Comparison of ENCODE assay signal across 31 cellular contexts in the genomic region with DNA sequence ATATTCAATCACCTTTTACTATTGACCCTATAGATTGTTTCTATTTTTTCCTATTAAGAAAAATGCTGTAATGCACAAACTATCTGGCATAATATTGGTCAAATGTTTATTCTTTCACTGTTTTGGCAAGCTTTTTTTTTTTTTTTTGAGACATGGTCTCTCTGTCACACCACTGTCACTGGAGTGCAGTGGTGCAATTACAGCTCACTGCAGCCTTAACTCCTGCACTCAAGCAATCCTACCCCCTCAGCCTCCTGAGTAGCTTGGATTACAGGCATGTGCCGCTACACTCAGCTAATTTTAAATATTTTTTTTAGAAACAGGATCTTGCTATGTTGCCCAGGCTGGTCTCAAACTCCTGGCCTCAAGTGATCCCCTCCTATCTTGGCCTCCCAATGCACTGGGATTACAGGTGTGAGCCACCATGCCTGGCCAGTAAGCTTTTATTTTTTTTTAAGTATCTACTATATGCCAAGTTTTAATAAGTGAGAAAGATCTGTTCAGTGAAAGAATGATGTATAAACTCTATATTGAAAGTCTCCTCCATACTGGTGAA.
"Had no signal": no experiment of that assay in that cellular context is flagged by ENCODE, and none has a peak within 500 bp of the region (broad histone marks: within the 10 kb centered on the region; RNA-seq: fewer than 3 reads in every experiment).

No MANE protein-coding gene starts in this region.

- H3K9me3 Mint-ChIP-seq: activated CD4-positive, alpha-beta memory T cell treated with anti-CD3 and anti-CD28 coated beads, Interleukin-2, amount 10 ng/mL, durations not matched to agents 7 days and 5 days; activated CD4-positive, alpha-beta T cell treated with anti-CD3 and anti-CD28 coated beads, Interleukin-2, amount 10 ng/mL, durations not matched to agents 24 days and 14 days; activated T-cell treated with anti-CD3 and anti-CD28 coated beads, Interleukin-2, amount 50 U/mL, for 4 hours; activated T-helper 17 cell treated with anti-CD3 and anti-CD28 coated beads, Interleukin-2, amount 50 U/mL, for 72 hours; effector memory CD8-positive, alpha-beta T cell; mesothelial cell of epicardium; naive B cell; stimulated activated naive B cell treated with anti-CD40 and anti-IgM and Interleukin-4, amounts not matched to agents 10 μg/mL and 1 μg/mL and 100 μg/mL, for 72 hours had no signal

- H3K9me3 ChIP-seq: psoas muscle, stomach, thyroid gland, upper lobe of right lung had no signal

- H3K36me3 ChIP-seq: brain microvascular endothelial cell, stomach, thyroid gland, upper lobe of right lung had no signal

- H3K4me1 ChIP-seq: parathyroid adenoma had no signal

- H3K27me3 ChIP-seq: brain microvascular endothelial cell, dorsolateral prefrontal cortex, stomach, thyroid gland, upper lobe of right lung had no signal

- H3K4me3 Mint-ChIP-seq: activated CD4-positive, alpha-beta memory T cell treated with anti-CD3 and anti-CD28 coated beads, Interleukin-2, amount 10 ng/mL, durations not matched to agents 7 days and 5 days; activated CD4-positive, alpha-beta T cell treated with anti-CD3 and anti-CD28 coated beads, Interleukin-2, amount 10 ng/mL, durations not matched to agents 24 days and 14 days; activated T-cell treated with anti-CD3 and anti-CD28 coated beads, Interleukin-2, amount 50 U/mL, for 4 hours; activated T-helper 17 cell treated with anti-CD3 and anti-CD28 coated beads, Interleukin-2, amount 50 U/mL, for 72 hours; effector memory CD8-positive, alpha-beta T cell; mesothelial cell of epicardium; naive B cell; stimulated activated naive B cell treated with anti-CD40 and anti-IgM and Interleukin-4, amounts not matched to agents 10 μg/mL and 1 μg/mL and 100 μg/mL, for 72 hours had no signal

- H3K9ac ChIP-seq: parathyroid adenoma had no signal

- DNase-seq: activated CD4-positive, alpha-beta memory T cell treated with anti-CD3 and anti-CD28 coated beads, Interleukin-2, amount 10 ng/mL, durations not matched to agents 7 days and 5 days; activated CD4-positive, alpha-beta T cell treated with anti-CD3 and anti-CD28 coated beads, Interleukin-2, amount 10 ng/mL, durations not matched to agents 24 days and 14 days; activated CD4-positive, CD25-positive, alpha-beta regulatory T cell treated with anti-CD3 and anti-CD28 coated beads, Interleukin-2, amount 50 U/mL, for 72 hours; activated gamma-delta T cell treated with Interleukin-2 at 50 U/mL for 16 hours; activated naive CD4-positive, alpha-beta T cell treated with anti-CD3 and anti-CD28 coated beads, Interleukin-2, amount 50 U/mL, for 16 hours; activated T-cell treated with anti-CD3 and anti-CD28 coated beads, Interleukin-2, amount 50 U/mL, for 4 hours; amniotic stem cell; brain microvascular endothelial cell; dorsolateral prefrontal cortex; effector memory CD8-positive, alpha-beta T cell; head of caudate nucleus; hippocampal formation; kidney; left colon; mammary epithelial cell; naive B cell; occipital lobe; psoas muscle; stimulated activated CD4-positive, alpha-beta T cell treated with anti-CD3 and anti-CD28 coated beads, Interleukin-1b, Interleukin-23, amount 100 ng/mL, for 48 hours; stimulated activated naive B cell treated with anti-CD40 and anti-IgM and Interleukin-4, amounts not matched to agents 10 μg/mL and 1 μg/mL and 100 μg/mL, for 72 hours; stomach; T-helper 9 cell; thyroid gland; upper lobe of right lung; WERI-Rb-1 had no signal

- FAIRE-seq: astrocyte, kidney had no signal

- H3K79me2 ChIP-seq: parathyroid adenoma had no signal

- H3K36me3 Mint-ChIP-seq: mesothelial cell of epicardium had no signal

- H3K27me3 Mint-ChIP-seq: activated CD4-positive, alpha-beta memory T cell treated with anti-CD3 and anti-CD28 coated beads, Interleukin-2, amount 10 ng/mL, durations not matched to agents 7 days and 5 days; activated CD4-positive, alpha-beta T cell treated with anti-CD3 and anti-CD28 coated beads, Interleukin-2, amount 10 ng/mL, durations not matched to agents 24 days and 14 days; activated T-helper 17 cell treated with anti-CD3 and anti-CD28 coated beads, Interleukin-2, amount 50 U/mL, for 72 hours; effector memory CD8-positive, alpha-beta T cell; naive B cell; stimulated activated naive B cell treated with anti-CD40 and anti-IgM and Interleukin-4, amounts not matched to agents 10 μg/mL and 1 μg/mL and 100 μg/mL, for 72 hours had no signal

- H3K4me3 ChIP-seq: coronary artery, psoas muscle, smooth muscle cell, stomach, thyroid gland, upper lobe of right lung had no signal

- ATAC-seq: activated T-cell treated with anti-CD3 and anti-CD28 coated beads, Interleukin-2, amount 50 U/mL, for 4 hours; activated T-helper 17 cell treated with anti-CD3 and anti-CD28 coated beads, Interleukin-2, amount 50 U/mL, for 72 hours; effector memory CD8-positive, alpha-beta T cell; left colon; psoas muscle; stimulated activated naive B cell treated with anti-CD40 and anti-IgM and Interleukin-4, amounts not matched to agents 10 μg/mL and 1 μg/mL and 100 μg/mL, for 72 hours; upper lobe of right lung had no signal

- H3K27ac ChIP-seq: brain microvascular endothelial cell, coronary artery, dorsolateral prefrontal cortex, parathyroid adenoma, psoas muscle, stomach, thyroid gland, upper lobe of right lung, WERI-Rb-1 had no signal

- H3K27ac Mint-ChIP-seq: activated CD4-positive, alpha-beta memory T cell treated with anti-CD3 and anti-CD28 coated beads, Interleukin-2, amount 10 ng/mL, durations not matched to agents 7 days and 5 days; activated CD4-positive, alpha-beta T cell treated with anti-CD3 and anti-CD28 coated beads, Interleukin-2, amount 10 ng/mL, durations not matched to agents 24 days and 14 days; activated T-helper 17 cell treated with anti-CD3 and anti-CD28 coated beads, Interleukin-2, amount 50 U/mL, for 72 hours; effector memory CD8-positive, alpha-beta T cell; mesothelial cell of epicardium; stimulated activated naive B cell treated with anti-CD40 and anti-IgM and Interleukin-4, amounts not matched to agents 10 μg/mL and 1 μg/mL and 100 μg/mL, for 72 hours had no signal

- H3K4me2 ChIP-seq: smooth muscle cell had no signal

- H2AFZ ChIP-seq: parathyroid adenoma had no signal
